In the genomic region with DNA sequence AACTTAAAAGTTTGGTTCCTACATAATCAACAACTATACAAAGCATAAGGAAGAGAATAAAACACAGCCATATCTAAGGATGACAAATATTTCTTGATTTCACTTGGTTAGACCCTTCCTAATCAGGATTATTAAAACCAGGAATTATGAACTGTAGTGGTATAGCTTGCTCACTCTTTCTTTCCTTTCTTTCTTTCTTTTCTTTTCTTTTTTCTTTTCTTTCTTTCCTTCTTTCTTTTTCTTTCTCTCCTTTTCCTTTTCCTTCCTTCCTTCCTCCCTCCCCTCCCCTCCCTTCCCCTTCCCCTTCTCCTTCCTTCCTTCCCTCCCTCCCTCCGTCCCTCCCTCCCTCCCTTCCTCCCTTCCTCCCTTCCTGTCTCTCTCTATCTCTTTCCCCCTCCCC, we compare ENCODE assay signal across 22 cellular contexts.
DNase-seq lines count a peak whose midpoint lies in the region; ATAC-seq, FAIRE-seq and TF ChIP-seq lines count a peak whose summit lies in the region.
"Had no signal": no experiment of that assay in that cellular context is flagged by ENCODE, and none has a peak within 500 bp of the region (broad histone marks: within the 10 kb centered on the region; RNA-seq: fewer than 3 reads in every experiment).

No MANE protein-coding gene starts in this region.

- intact Hi-C loops in activated CD8-positive, alpha-beta T cell treated with anti-CD3 and anti-CD28 coated beads for 36 hours (cut with micrococcal nuclease) = no loop called here
- intact Hi-C loops in activated CD4-positive, alpha-beta memory T cell treated with anti-CD3 and anti-CD28 coated beads for 36 hours (cut with micrococcal nuclease) = no loop called here
- intact Hi-C loops in testis (cut with DNase I; ENCODE audit: low total_unique reads) = no loop called here

- CTCF ChIA-PET in activated CD8-positive, alpha-beta T cell treated with anti-CD3 and anti-CD28 coated beads for 36 hours (lab: Charles Lee) = interaction anchor here (0.6 to 4.5 kb wide), 6 partner anchors 13 to 1133 kb away, joined by 3 to 12 read pairs (median 4); no protein-coding TSS in a partner anchor
- CTCF ChIA-PET in activated CD8-positive, alpha-beta T cell treated with anti-CD3 and anti-CD28 coated beads, Interleukin-2, amount 10 ng/mL, durations not matched to agents 7 days and 5 days (lab: Charles Lee) = interaction anchor here (0.8 to 3.9 kb wide), 3 partner anchors 10 to 129 kb away, joined by 4 to 18 read pairs (median 13); no protein-coding TSS in a partner anchor
- CTCF ChIA-PET in activated CD4-positive, alpha-beta memory T cell treated with anti-CD3 and anti-CD28 coated beads for 36 hours (lab: Charles Lee) = interaction anchor here (0.6 to 2.1 kb wide), 6 partner anchors 10 to 129 kb away, joined by 3 to 9 read pairs (median 5); no protein-coding TSS in a partner anchor

- FAIRE-seq in G401.6 (lab: Jason Lieb, UNC) = peak; percentile 45
- FAIRE-seq in astrocyte (lab: Jason Lieb, UNC) = no peak
- FAIRE-seq: A549, D721Med, GM12892, GM18507 had no signal

- no peak for TF ChIP-seq CTCF in activated CD8-positive, alpha-beta T cell treated with anti-CD3 and anti-CD28 coated beads for 36 hours (IDR thresholded peaks at IDR 0.05)
- TF ChIP-seq CTCF in astrocyte (IDR thresholded peaks at IDR 0.05; ENCODE audit: insufficient read depth, low read depth, low read length) = no peak
- TF ChIP-seq CTCF in BE2C (IDR thresholded peaks at IDR 0.05; ENCODE audit: low read depth, low read length) = no peak
- no peak for TF ChIP-seq CTCF in testis (IDR thresholded peaks at IDR 0.05)

- ATAC-seq in activated CD8-positive, alpha-beta T cell treated with anti-CD3 and anti-CD28 coated beads for 36 hours = no peak
- no peak for ATAC-seq in activated CD8-positive, alpha-beta T cell treated with anti-CD3 and anti-CD28 coated beads, Interleukin-2, amount 10 ng/mL, durations not matched to agents 7 days and 5 days
- ATAC-seq in HG03378 (IDR thresholded peaks at IDR 0.05; ENCODE audit: unreplicated experiment) = no peak
- ATAC-seq: A549, HCT116 had no signal

- no peak for TF ChIP-seq POLR2A in testis (IDR thresholded peaks at IDR 0.05)

- no peaks in the 10 kb centered on the region for H3K9me3 Mint-ChIP-seq in activated CD8-positive, alpha-beta T cell treated with anti-CD3 and anti-CD28 coated beads for 36 hours
- H3K9me3 Mint-ChIP-seq in activated CD8-positive, alpha-beta T cell treated with anti-CD3 and anti-CD28 coated beads, Interleukin-2, amount 10 ng/mL, durations not matched to agents 7 days and 5 days (ENCODE audit: insufficient read depth) = peaks cover 5% of the 10 kb centered on the region
- H3K9me3 Mint-ChIP-seq in activated CD4-positive, alpha-beta memory T cell treated with anti-CD3 and anti-CD28 coated beads for 36 hours = no peaks in the 10 kb centered on the region
- no peaks in the 10 kb centered on the region for H3K9me3 Mint-ChIP-seq in astrocyte (ENCODE audit: unreplicated experiment)
- H3K9me3 Mint-ChIP-seq: CD8-positive, alpha-beta memory T cell had no signal

- no peak overlapping the region for H3K9ac ChIP-seq in astrocyte (ENCODE audit: low read length)
- H3K9ac ChIP-seq: BLaER1 treated with 17β-estradiol and CSF1 and Interleukin-3, amounts not matched to agents 10 nM and 100 nM had no signal

- no peaks in the 10 kb centered on the region for H3K27me3 ChIP-seq in astrocyte (ENCODE audit: insufficient read depth, low read length)
- H3K27me3 ChIP-seq in BE2C = peaks cover 29% of the 10 kb centered on the region
- H3K27me3 ChIP-seq in testis = no peaks in the 10 kb centered on the region
- H3K27me3 ChIP-seq: BLaER1 treated with 17β-estradiol and CSF1 and Interleukin-3, amounts not matched to agents 10 nM and 100 nM; Peyer's patch had no signal

- H3K4me3 ChIP-seq in astrocyte (ENCODE audit: insufficient read depth, low read depth, low read length) (no peak overlapping the region), BE2C (ENCODE audit: low read depth, low read length) (no peak overlapping the region), testis (no peak overlapping the region)
- H3K4me3 ChIP-seq: A549; BLaER1 treated with 17β-estradiol and CSF1 and Interleukin-3, amounts not matched to agents 10 nM and 100 nM; Peyer's patch had no signal

- DNase-seq in activated CD8-positive, alpha-beta T cell treated with anti-CD3 and anti-CD28 coated beads for 36 hours = no peak
- no peak for DNase-seq in activated CD8-positive, alpha-beta T cell treated with anti-CD3 and anti-CD28 coated beads, Interleukin-2, amount 10 ng/mL, durations not matched to agents 7 days and 5 days
- no peak for DNase-seq in activated CD4-positive, alpha-beta memory T cell treated with anti-CD3 and anti-CD28 coated beads for 36 hours
- DNase-seq in astrocyte (ENCODE audit: low read depth) = no peak
- DNase-seq in BE2C = no peak
- DNase-seq in testis = no peak
- DNase-seq: CD8-positive, alpha-beta memory T cell; GOT3; KBM-7; NCI-H1105 treated with DMSO at 0.1 percent for 48 hours; NCI-H1694; NCI-H2081 treated with DMSO at 0.1 percent for 48 hours; NK-92 treated with Interleukin-12 subunit alpha and Interleukin-12 subunit beta, amount 100 ng/mL, for 24 hours; Peyer's patch had no signal

- H3K79me2 ChIP-seq in astrocyte (ENCODE audit: insufficient read depth, low read length) = no peaks in the 10 kb centered on the region

- H3K27ac Mint-ChIP-seq in activated CD8-positive, alpha-beta T cell treated with anti-CD3 and anti-CD28 coated beads for 36 hours = peak overlapping the region; percentile 97
- no peak overlapping the region for H3K27ac Mint-ChIP-seq in activated CD8-positive, alpha-beta T cell treated with anti-CD3 and anti-CD28 coated beads, Interleukin-2, amount 10 ng/mL, durations not matched to agents 7 days and 5 days
- peak overlapping the region; percentile 85 for H3K27ac Mint-ChIP-seq in activated CD4-positive, alpha-beta memory T cell treated with anti-CD3 and anti-CD28 coated beads for 36 hours
- peak overlapping the region; percentile 15 for H3K27ac Mint-ChIP-seq in astrocyte (ENCODE audit: unreplicated experiment)
- H3K27ac Mint-ChIP-seq: CD8-positive, alpha-beta memory T cell had no signal

- H3K9me3 ChIP-seq in astrocyte (ENCODE audit: insufficient read depth, low read depth, low read length) (no peaks in the 10 kb centered on the region), BE2C (no peaks in the 10 kb centered on the region), testis (no peaks in the 10 kb centered on the region)
- H3K9me3 ChIP-seq: A549; BLaER1 treated with 17β-estradiol and CSF1 and Interleukin-3, amounts not matched to agents 10 nM and 100 nM; Peyer's patch had no signal

- no peak overlapping the region for H2AFZ ChIP-seq in astrocyte (ENCODE audit: low read depth, low read length)

- POLR2A ChIA-PET in activated CD8-positive, alpha-beta T cell treated with anti-CD3 and anti-CD28 coated beads for 36 hours (lab: Charles Lee) = interaction anchor here (0.7 to 1.6 kb wide), 5 partner anchors 23 to 180 kb away, joined by 3 to 4 read pairs (median 3); no protein-coding TSS in a partner anchor
- POLR2A ChIA-PET in activated CD8-positive, alpha-beta T cell treated with anti-CD3 and anti-CD28 coated beads, Interleukin-2, amount 10 ng/mL, durations not matched to agents 7 days and 5 days (lab: Charles Lee) = interaction anchor here (0.6 to 0.9 kb wide), 3 partner anchors 21 to 101 kb away, joined by 3 to 4 read pairs (median 3); no protein-coding TSS in a partner anchor
- POLR2A ChIA-PET in activated CD4-positive, alpha-beta memory T cell treated with anti-CD3 and anti-CD28 coated beads for 36 hours (lab: Charles Lee) = interaction anchor here (0.6 to 4.3 kb wide), 7 partner anchors 9 to 229 kb away, joined by 3 to 17 read pairs (median 3); no protein-coding TSS in a partner anchor

- peaks cover 3% of the 10 kb centered on the region for H3K36me3 Mint-ChIP-seq in activated CD8-positive, alpha-beta T cell treated with anti-CD3 and anti-CD28 coated beads for 36 hours (ENCODE audit: low read depth)
- H3K36me3 Mint-ChIP-seq in activated CD8-positive, alpha-beta T cell treated with anti-CD3 and anti-CD28 coated beads, Interleukin-2, amount 10 ng/mL, durations not matched to agents 7 days and 5 days (ENCODE audit: low read depth) = peaks cover 27% of the 10 kb centered on the region
- no peaks in the 10 kb centered on the region for H3K36me3 Mint-ChIP-seq in activated CD4-positive, alpha-beta memory T cell treated with anti-CD3 and anti-CD28 coated beads for 36 hours
- no peaks in the 10 kb centered on the region for H3K36me3 Mint-ChIP-seq in astrocyte (ENCODE audit: low read depth, unreplicated experiment)

- H4K20me1 ChIP-seq in astrocyte (ENCODE audit: insufficient read depth, low read length) = no peaks in the 10 kb centered on the region
- H4K20me1 ChIP-seq: BLaER1 treated with 17β-estradiol and CSF1 and Interleukin-3, amounts not matched to agents 10 nM and 100 nM had no signal

- H3K27me3 Mint-ChIP-seq in activated CD8-positive, alpha-beta T cell treated with anti-CD3 and anti-CD28 coated beads for 36 hours = no peaks in the 10 kb centered on the region
- H3K27me3 Mint-ChIP-seq in activated CD8-positive, alpha-beta T cell treated with anti-CD3 and anti-CD28 coated beads, Interleukin-2, amount 10 ng/mL, durations not matched to agents 7 days and 5 days (ENCODE audit: low read depth) = no peaks in the 10 kb centered on the region
- H3K27me3 Mint-ChIP-seq in activated CD4-positive, alpha-beta memory T cell treated with anti-CD3 and anti-CD28 coated beads for 36 hours = no peaks in the 10 kb centered on the region
- H3K27me3 Mint-ChIP-seq in astrocyte (ENCODE audit: low read depth, unreplicated experiment) = no peaks in the 10 kb centered on the region

- H3K4me1 Mint-ChIP-seq in activated CD8-positive, alpha-beta T cell treated with anti-CD3 and anti-CD28 coated beads for 36 hours (ENCODE audit: low read depth) = peaks cover 52% of the 10 kb centered on the region
- peaks cover 52% of the 10 kb centered on the region for H3K4me1 Mint-ChIP-seq in activated CD8-positive, alpha-beta T cell treated with anti-CD3 and anti-CD28 coated beads, Interleukin-2, amount 10 ng/mL, durations not matched to agents 7 days and 5 days (ENCODE audit: low read depth)
- H3K4me1 Mint-ChIP-seq in activated CD4-positive, alpha-beta memory T cell treated with anti-CD3 and anti-CD28 coated beads for 36 hours (ENCODE audit: low read depth) = peaks cover 53% of the 10 kb centered on the region
- H3K4me1 Mint-ChIP-seq in astrocyte (ENCODE audit: low read depth, unreplicated experiment) = peaks cover 26% of the 10 kb centered on the region

- H3K4me2 ChIP-seq in astrocyte (ENCODE audit: low read length) = no peak overlapping the region
- H3K4me2 ChIP-seq: A549; BLaER1 treated with 17β-estradiol and CSF1 and Interleukin-3, amounts not matched to agents 10 nM and 100 nM had no signal

- no peak overlapping the region for H3K27ac ChIP-seq in astrocyte (ENCODE audit: low read depth, low read length)
- no peak overlapping the region for H3K27ac ChIP-seq in testis
- H3K27ac ChIP-seq: BLaER1 treated with 17β-estradiol and CSF1 and Interleukin-3, amounts not matched to agents 10 nM and 100 nM; Peyer's patch had no signal

- no peak overlapping the region for H3K4me3 Mint-ChIP-seq in activated CD8-positive, alpha-beta T cell treated with anti-CD3 and anti-CD28 coated beads for 36 hours
- H3K4me3 Mint-ChIP-seq in activated CD8-positive, alpha-beta T cell treated with anti-CD3 and anti-CD28 coated beads, Interleukin-2, amount 10 ng/mL, durations not matched to agents 7 days and 5 days = no peak overlapping the region
- no peak overlapping the region for H3K4me3 Mint-ChIP-seq in activated CD4-positive, alpha-beta memory T cell treated with anti-CD3 and anti-CD28 coated beads for 36 hours
- no peak overlapping the region for H3K4me3 Mint-ChIP-seq in astrocyte (ENCODE audit: unreplicated experiment)
- H3K4me3 Mint-ChIP-seq: CD8-positive, alpha-beta memory T cell had no signal

- H3K4me1 ChIP-seq in astrocyte (ENCODE audit: insufficient read depth, low read length) (no peaks in the 10 kb centered on the region), BE2C (no peaks in the 10 kb centered on the region), testis (no peaks in the 10 kb centered on the region)

- 86 to 100% methylated on average over 1 of the region's 1 CpG for WGBS in testis, 2 donors

- no peaks in the 10 kb centered on the region for H3K36me3 ChIP-seq in astrocyte (ENCODE audit: insufficient read depth, low read length)
- no peaks in the 10 kb centered on the region for H3K36me3 ChIP-seq in BE2C
- H3K36me3 ChIP-seq in testis (ENCODE audit: low read depth, missing control alignments) = no peaks in the 10 kb centered on the region
- H3K36me3 ChIP-seq: BLaER1 treated with 17β-estradiol and CSF1 and Interleukin-3, amounts not matched to agents 10 nM and 100 nM; Peyer's patch had no signal
